8 cellular contexts compared by ENCODE assay signal in the genomic region with DNA sequence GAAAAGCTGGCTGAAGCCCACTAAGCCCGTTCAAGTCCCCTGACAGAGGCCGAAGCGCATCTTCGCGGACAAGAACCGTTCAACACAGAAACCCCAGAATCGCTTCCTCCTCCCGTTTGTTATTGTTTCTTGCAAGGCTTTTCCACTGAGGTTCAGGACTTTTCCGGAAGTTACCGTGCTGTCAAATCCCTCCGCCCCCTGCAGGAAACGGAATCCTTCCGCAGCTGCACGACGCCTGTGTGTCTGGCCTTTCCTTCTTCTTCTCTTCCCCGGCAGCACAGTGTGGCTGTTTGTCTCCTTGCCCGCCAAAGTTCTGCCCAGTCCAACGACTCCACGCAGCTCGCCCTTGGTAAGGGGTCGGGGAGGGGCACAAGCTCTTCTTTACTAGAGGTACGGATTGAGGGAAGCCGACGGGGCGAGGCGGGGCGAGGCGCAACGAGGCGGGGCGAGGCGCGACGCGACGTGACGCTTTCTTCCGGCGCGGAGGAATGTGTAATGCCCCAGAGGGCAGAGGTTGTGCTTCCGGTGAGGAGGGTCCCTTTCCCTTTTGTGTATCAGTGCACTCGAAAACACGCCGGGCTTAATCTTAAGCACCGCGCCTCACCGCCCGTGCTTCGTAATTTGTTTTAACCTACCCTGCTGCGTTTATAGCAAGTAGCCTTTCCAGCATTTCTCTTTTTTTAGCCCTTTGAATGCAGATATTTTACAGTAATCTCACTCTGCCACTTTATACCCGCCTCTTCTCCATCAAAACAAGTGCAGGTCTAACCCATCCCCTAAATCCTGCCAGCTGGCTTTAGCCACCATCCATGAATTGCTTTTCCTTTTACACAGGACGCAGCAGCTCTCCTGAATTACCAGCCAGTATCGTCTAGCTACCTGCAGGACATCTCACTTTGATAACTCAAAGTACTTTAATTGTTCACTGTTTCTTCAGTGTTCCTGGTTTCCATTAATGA. TPM values are rescaled to one million over a fixed set of nuclear protein-coding genes. Genes with fewer than 3 reads are reported as not detected.
DNase-seq lines count a peak whose midpoint lies in the region; ATAC-seq and TF ChIP-seq lines count a peak whose summit lies in the region.

A gene (minus strand): TSS at position 183 of the 959 bp plus-strand sequence. CDS start 229 bp downstream, outside the sequence.

- H3K36me3 Mint-ChIP-seq in T-helper 2 cell treated with Interferon-gamma antibody and Interleukin-4, amounts not matched to agents 5 μg/mL and 100 μg/mL, for 36 hours (ENCODE audit: low read depth), result peaks cover 24% of the 10 kb centered on the region

- H3K4me3 Mint-ChIP-seq in T-helper 2 cell treated with Interferon-gamma antibody and Interleukin-4, amounts not matched to agents 5 μg/mL and 100 μg/mL, for 36 hours, result peak within 1 kb of the TSS; percentile 99

- H3K4me3 ChIP-seq in kidney epithelial cell (ENCODE audit: low read depth, low read length), result peak within 1 kb of the TSS; percentile 86

- peaks cover 22% of the 10 kb centered on the region for H3K4me1 Mint-ChIP-seq in T-helper 2 cell treated with Interferon-gamma antibody and Interleukin-4, amounts not matched to agents 5 μg/mL and 100 μg/mL, for 36 hours (ENCODE audit: low read depth)

- H3K9me3 Mint-ChIP-seq in T-helper 2 cell treated with Interferon-gamma antibody and Interleukin-4, amounts not matched to agents 5 μg/mL and 100 μg/mL, for 36 hours, result no peaks in the 10 kb centered on the region

- no peaks in the 10 kb centered on the region for H3K36me3 ChIP-seq in kidney epithelial cell (ENCODE audit: control insufficient read depth, insufficient read depth, low read length)

- peak; percentile 85 for DNase-seq in T-helper 2 cell treated with Interferon-gamma antibody and Interleukin-4, amounts not matched to agents 5 μg/mL and 100 μg/mL, for 36 hours (ENCODE audit: low spot score)
- peak; percentile 88 for DNase-seq in central memory CD4-positive, alpha-beta T cell
- DNase-seq in kidney epithelial cell (ENCODE audit: low read depth) (no peak), NCI-H69 (lab: John Stamatoyannopoulos, UW) (no peak), nucleus accumbens (lab: John Stamatoyannopoulos, UW) (no peak)
- peak; percentile 74 to 77 (median 76) for DNase-seq in stimulated activated CD4-positive, alpha-beta T cell treated with anti-CD3 and anti-CD28 coated beads, Interleukin-1b, Interleukin-23, amount 100 ng/mL, for 24 hours (ENCODE audit: low read depth in 4 of 4, low spot score in 1 of 4)

- H3K27ac Mint-ChIP-seq in T-helper 2 cell treated with Interferon-gamma antibody and Interleukin-4, amounts not matched to agents 5 μg/mL and 100 μg/mL, for 36 hours, result peak within 1 kb of the TSS; percentile 99

- ATAC-seq in GM18909 (IDR thresholded peaks at IDR 0.05; ENCODE audit: poor library complexity, unreplicated experiment), result peak; percentile 94
- ATAC-seq in HG03135 (IDR thresholded peaks at IDR 0.05; ENCODE audit: unreplicated experiment), result peak; percentile 76

- no peak for TF ChIP-seq CTCF in kidney epithelial cell (IDR thresholded peaks at IDR 0.05; ENCODE audit: insufficient read depth, low read length, poor library complexity, severe bottlenecking)

- H3K27me3 ChIP-seq in kidney epithelial cell (ENCODE audit: control insufficient read depth, insufficient read depth, low read length), result no peaks in the 10 kb centered on the region

- H3K27me3 Mint-ChIP-seq in T-helper 2 cell treated with Interferon-gamma antibody and Interleukin-4, amounts not matched to agents 5 μg/mL and 100 μg/mL, for 36 hours (ENCODE audit: low read depth), result no peaks in the 10 kb centered on the region

RNA-seq across cellular contexts. Expression of the gene that starts here (rescaled TPM):
- total RNA-seq in kidney epithelial cell, result 44.8 and 53.6 TPM in 2 replicates

Comparison
In these comparisons a context has a peak if more than half of its experiments do, and no peak if none do; other contexts are left out.
1. DNase-seq: peak in T-helper 2 cell treated with Interferon-gamma antibody and Interleukin-4, amounts not matched to agents 5 μg/mL and 100 μg/mL, for 36 hours (single experiment), central memory CD4-positive, alpha-beta T cell (single experiment) and stimulated activated CD4-positive, alpha-beta T cell treated with anti-CD3 and anti-CD28 coated beads, Interleukin-1b, Interleukin-23, amount 100 ng/mL, for 24 hours (4 of 4); none in kidney epithelial cell (single experiment), NCI-H69 (single experiment) and nucleus accumbens (0 of 56).